ENCODE assay signal across 8 cellular contexts in genomic region chr9:75148551-75148950, GRCh38.
DNase-seq lines count a peak whose midpoint lies in the region; ATAC-seq, FAIRE-seq and TF ChIP-seq lines count a peak whose summit lies in the region.

No MANE protein-coding gene starts in this region.

- no peaks in the 10 kb centered on the region for H3K9me3 ChIP-seq in CD4-positive, alpha-beta memory T cell (ENCODE audit: control insufficient read depth in 1 of 2, low read length in 2 of 2)
- no peaks in the 10 kb centered on the region for H3K9me3 ChIP-seq in small intestine (ENCODE audit: control insufficient read depth, low read depth)
- H3K9me3 ChIP-seq in WERI-Rb-1 (ENCODE audit: severe bottlenecking): no peaks in the 10 kb centered on the region

- peaks cover 0 to 19% (median 13%) of the 10 kb centered on the region in 8 donors for H3K9me3 Mint-ChIP-seq in CD4-positive, alpha-beta memory T cell
- peaks cover 5 to 17% (median 12%) of the 10 kb centered on the region in 9 donors for H3K9me3 Mint-ChIP-seq in naive thymus-derived CD8-positive, alpha-beta T cell

- POLR2A ChIA-PET in CD4-positive, alpha-beta memory T cell (lab: Charles Lee; ENCODE audit: partially characterized antibody): interaction anchor here (1.3 to 16.7 kb wide), 7 partner anchors 9 to 197 kb away, joined by 3 to 251 read pairs (median 5); partner anchors contain the start of genes CARNMT1, NMRK1 and OSTF1
- POLR2A ChIA-PET in naive thymus-derived CD8-positive, alpha-beta T cell (lab: Charles Lee): interaction anchor here (0.7 to 4.2 kb wide), 7 partner anchors 8 to 143 kb away, joined by 3 to 47 read pairs (median 4); partner anchors contain the start of genes CARNMT1, NMRK1 and OSTF1

- intact Hi-C loops in CD4-positive, alpha-beta memory T cell (cut with micrococcal nuclease): loop anchor here (1.0 to 5.0 kb wide), 3 partner anchors 10 to 126 kb away; no protein-coding TSS in a partner anchor

- TF ChIP-seq CTCF in bronchial epithelial cell (IDR thresholded peaks at IDR 0.05; ENCODE audit: insufficient read depth, low read length, severe bottlenecking): no peak
- TF ChIP-seq CTCF in WERI-Rb-1 (IDR thresholded peaks at IDR 0.05; ENCODE audit: low read depth, low read length): no peak

- no peaks in the 10 kb centered on the region for H3K27me3 Mint-ChIP-seq in CD4-positive, alpha-beta memory T cell
- no peaks in the 10 kb centered on the region for H3K27me3 Mint-ChIP-seq in naive thymus-derived CD8-positive, alpha-beta T cell

- CTCF ChIA-PET in CD4-positive, alpha-beta memory T cell (lab: Charles Lee; ENCODE audit: partially characterized antibody): interaction anchor here (0.7 to 3.1 kb wide), 11 partner anchors 10 to 121 kb away, joined by 3 to 17 read pairs (median 4); partner anchors contain the start of genes NMRK1 and OSTF1

- peak in 1 of 2 donors; percentile 19 for ATAC-seq in naive thymus-derived CD8-positive, alpha-beta T cell
- ATAC-seq in HG02840 (IDR thresholded peaks at IDR 0.05; ENCODE audit: low FRiP score, unreplicated experiment): no peak

- peaks cover 33 to 39% of the 10 kb centered on the region in 2 donors for H3K36me3 Mint-ChIP-seq in CD4-positive, alpha-beta memory T cell
- H3K36me3 Mint-ChIP-seq in naive thymus-derived CD8-positive, alpha-beta T cell: peaks cover 26 to 28% (median 28%) of the 10 kb centered on the region in 3 donors

- H3K36me3 ChIP-seq in CD4-positive, alpha-beta memory T cell (ENCODE audit: insufficient read depth, low read length): peaks cover 12% of the 10 kb centered on the region
- peaks cover 5% of the 10 kb centered on the region for H3K36me3 ChIP-seq in bronchial epithelial cell (ENCODE audit: control insufficient read depth, insufficient read depth, low read length)
- H3K36me3 ChIP-seq in small intestine (ENCODE audit: control insufficient read depth in 2 of 2, insufficient read depth in 2 of 2, low read length in 2 of 2): peaks cover 2 to 6% of the 10 kb centered on the region in 2 donors
- H3K36me3 ChIP-seq in WERI-Rb-1: no peaks in the 10 kb centered on the region

- peak overlapping the region in 7 of 8 donors; percentile 30 to 88 (median 80) for H3K4me3 Mint-ChIP-seq in CD4-positive, alpha-beta memory T cell
- peak overlapping the region in 9 of 10 donors; percentile 49 to 89 (median 60) for H3K4me3 Mint-ChIP-seq in naive thymus-derived CD8-positive, alpha-beta T cell

- H3K27ac Mint-ChIP-seq in CD4-positive, alpha-beta memory T cell: peak overlapping the region; percentile 74 to 92 (median 85)
- H3K27ac Mint-ChIP-seq in naive thymus-derived CD8-positive, alpha-beta T cell: peak overlapping the region; percentile 73 to 96 (median 88)

- FAIRE-seq in bronchial epithelial cell (lab: Jason Lieb, UNC): no peak
- no peak for FAIRE-seq in small intestine (lab: Jason Lieb, UNC)

- H3K27me3 ChIP-seq in CD4-positive, alpha-beta memory T cell (ENCODE audit: insufficient read depth, low read length): no peaks in the 10 kb centered on the region
- H3K27me3 ChIP-seq in bronchial epithelial cell (ENCODE audit: control insufficient read depth, insufficient read depth, low read length) (no peaks in the 10 kb centered on the region), small intestine (ENCODE audit: control insufficient read depth in 2 of 2, insufficient read depth in 2 of 2, low read length in 2 of 2) (no peaks in the 10 kb centered on the region), WERI-Rb-1 (ENCODE audit: insufficient read depth, low read depth, severe bottlenecking) (no peaks in the 10 kb centered on the region)

- DNase-seq in CD4-positive, alpha-beta memory T cell: no peak
- DNase-seq in Kasumi-1 (lab: John Stamatoyannopoulos, UW): peak; percentile 40 to 60
- DNase-seq in bronchial epithelial cell (ENCODE audit: low read depth): peak; percentile 4
- DNase-seq in naive thymus-derived CD8-positive, alpha-beta T cell: no peak
- no peak for DNase-seq in small intestine
- DNase-seq in DMS 273 (lab: John Stamatoyannopoulos, UW; ENCODE audit: unreplicated experiment): no peak
- DNase-seq in WERI-Rb-1: no peak

- peaks cover 62 to 92% (median 74%) of the 10 kb centered on the region in 4 donors for H3K4me1 Mint-ChIP-seq in CD4-positive, alpha-beta memory T cell
- peaks cover 29 to 91% (median 77%) of the 10 kb centered on the region in 4 donors for H3K4me1 Mint-ChIP-seq in naive thymus-derived CD8-positive, alpha-beta T cell

- WGBS in small intestine, 3 donors: 65 to 88% (median 77%) methylated on average over 1 of the region's 1 CpG

- H3K27ac ChIP-seq in CD4-positive, alpha-beta memory T cell (ENCODE audit: low read depth, low read length): peak overlapping the region; percentile 37
- H3K27ac ChIP-seq in small intestine (ENCODE audit: low read depth in 1 of 2, low read length in 1 of 2) (peak overlapping the region in 1 of 2 donors; percentile 27), WERI-Rb-1 (no peak overlapping the region)

- peaks cover 86% of the 10 kb centered on the region for H3K4me1 ChIP-seq in CD4-positive, alpha-beta memory T cell (ENCODE audit: insufficient read depth, low read length)
- H3K4me1 ChIP-seq in small intestine (ENCODE audit: control insufficient read depth in 2 of 2, insufficient read depth in 1 of 2, low read depth in 1 of 2, low read length in 1 of 2): no peaks in the 10 kb centered on the region

- H3K4me3 ChIP-seq in CD4-positive, alpha-beta memory T cell (ENCODE audit: low read length in 2 of 2): peak overlapping the region in 1 of 2 donors; percentile 0
- H3K4me3 ChIP-seq in bronchial epithelial cell (ENCODE audit: low read depth, low read length) (no peak overlapping the region), small intestine (ENCODE audit: low read depth in 1 of 2, low read length in 2 of 2) (no peak overlapping the region), WERI-Rb-1 (ENCODE audit: low read depth, low read length) (no peak overlapping the region)

Comparison
In these comparisons a context has a peak if more than half of its experiments do, and no peak if none do; other contexts are left out.
1. DNase-seq: peak in Kasumi-1 (2 of 2) and bronchial epithelial cell (single experiment); none in CD4-positive, alpha-beta memory T cell (0 of 5), naive thymus-derived CD8-positive, alpha-beta T cell (0 of 10), small intestine (single experiment), DMS 273 (single experiment) and WERI-Rb-1 (single experiment).